ENCODE assay signal across 1 cellular context in the genomic region with DNA sequence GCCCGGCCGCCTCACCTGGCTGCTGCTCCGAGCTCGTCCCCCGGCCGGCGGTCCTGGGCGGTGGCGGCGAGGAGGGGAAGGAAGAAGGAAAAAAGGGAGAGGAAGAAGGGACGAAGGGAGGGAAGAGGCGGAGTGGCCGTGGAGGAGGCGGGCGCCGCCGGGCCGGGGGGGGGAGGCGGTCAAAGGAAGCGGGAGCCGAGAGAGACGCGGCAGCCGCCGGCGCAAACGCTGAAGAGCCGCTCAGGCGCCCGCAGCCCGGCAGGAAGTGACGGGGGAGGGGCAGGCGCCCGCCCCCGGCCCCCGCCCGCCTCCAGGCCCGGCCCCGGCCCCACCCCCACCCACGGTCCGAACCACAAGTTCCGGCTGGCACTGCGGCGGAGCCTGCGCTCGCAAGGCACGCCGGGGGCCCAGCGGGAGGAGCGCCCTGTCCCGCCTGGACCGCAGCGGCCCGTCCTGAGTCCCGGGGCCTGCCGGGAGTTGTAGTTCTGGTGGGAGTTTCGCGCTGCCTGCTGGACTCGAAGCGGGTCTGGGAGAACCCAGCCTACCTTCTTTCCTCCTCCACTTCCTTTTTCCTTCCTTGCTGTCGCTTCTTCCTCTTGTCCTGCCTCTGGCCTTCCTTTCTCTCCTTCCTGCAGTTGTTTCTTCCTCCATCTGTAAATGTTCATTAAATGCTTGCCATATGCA.
TF ChIP-seq lines count a peak whose summit lies in the region.

A gene with protein sequence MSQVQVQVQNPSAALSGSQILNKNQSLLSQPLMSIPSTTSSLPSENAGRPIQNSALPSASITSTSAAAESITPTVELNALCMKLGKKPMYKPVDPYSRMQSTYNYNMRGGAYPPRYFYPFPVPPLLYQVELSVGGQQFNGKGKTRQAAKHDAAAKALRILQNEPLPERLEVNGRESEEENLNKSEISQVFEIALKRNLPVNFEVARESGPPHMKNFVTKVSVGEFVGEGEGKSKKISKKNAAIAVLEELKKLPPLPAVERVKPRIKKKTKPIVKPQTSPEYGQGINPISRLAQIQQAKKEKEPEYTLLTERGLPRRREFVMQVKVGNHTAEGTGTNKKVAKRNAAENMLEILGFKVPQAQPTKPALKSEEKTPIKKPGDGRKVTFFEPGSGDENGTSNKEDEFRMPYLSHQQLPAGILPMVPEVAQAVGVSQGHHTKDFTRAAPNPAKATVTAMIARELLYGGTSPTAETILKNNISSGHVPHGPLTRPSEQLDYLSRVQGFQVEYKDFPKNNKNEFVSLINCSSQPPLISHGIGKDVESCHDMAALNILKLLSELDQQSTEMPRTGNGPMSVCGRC (minus strand): TSS at position 234 of the 684 bp plus-strand sequence. CDS start 22,133 bp downstream, outside the sequence.

TF ChIP-seq in K562, 482 proteins besides CTCF, POLR2A, EP300 and RAD21 (continued from another document and continues in another):
- TF ChIP-seq RBBP5 (IDR thresholded peaks at IDR 0.05; ENCODE audit: borderline replicate concordance, insufficient read depth, low read length, poor library complexity, severe bottlenecking) (peak; percentile 51), CREM (IDR thresholded peaks at IDR 0.05; ENCODE audit: low read depth) (peak; percentile 88), RBFOX2 (IDR thresholded peaks at IDR 0.05; ENCODE audit: low read depth, low read length) (peak; percentile 84), SUPT5H (IDR thresholded peaks at IDR 0.05) (peak; percentile 82), ZNF766 (CRISPR knock-in tag; conservative IDR thresholded peaks at IDR 0.05) (peak; percentile 83), LCOR (CRISPR knock-in tag; IDR thresholded peaks at IDR 0.05) (no peak), PHTF2 (CRISPR knock-in tag; IDR thresholded peaks at IDR 0.05) (no peak), HDAC2 (IDR thresholded peaks at IDR 0.05) (0 out of 2 replicates have a peak, but pooled peaks have one; percentile 23), HDAC1 (IDR thresholded peaks at IDR 0.05) (peak in 1 of 2 experiments; percentile 38; a peak in 1 of 4 replicates), ZNF175 (CRISPR knock-in tag; IDR thresholded peaks at IDR 0.05; ENCODE audit: low read depth) (peak; percentile 90; the same call in 1 of the 2 replicates), TAF9B (IDR thresholded peaks at IDR 0.05; ENCODE audit: partially characterized antibody) (peak; percentile 57), ELF4 (CRISPR knock-in tag; IDR thresholded peaks at IDR 0.05) (0 out of 2 replicates have a peak, but pooled peaks have one; percentile 57), FOSL1 (tag; conservative IDR thresholded peaks at IDR 0.05) (0 out of 2 replicates have a peak, but pooled peaks have one; percentile 31), PHF20 (IDR thresholded peaks at IDR 0.05; ENCODE audit: partially characterized antibody) (peak; percentile 25), MTA3 (IDR thresholded peaks at IDR 0.05; ENCODE audit: borderline replicate concordance) (peak; percentile 46; the same call in 1 of the 2 replicates), CBX3 (IDR thresholded peaks at IDR 0.05; ENCODE audit: borderline replicate concordance in 1 of 2, low read length in 2 of 2) (peak in 1 of 2 experiments; percentile 74; a peak in 1 of 3 replicates), SRF (CRISPR knock-in tag; IDR thresholded peaks at IDR 0.05) (0 out of 4 replicates have a peak, but pooled peaks of 1 of the 2 experiments have one; percentile 25), RB1 (IDR thresholded peaks at IDR 0.05; ENCODE audit: low read depth) (peak; percentile 81; the same call in 1 of the 2 replicates), SMAD4 (CRISPR knock-in tag; conservative IDR thresholded peaks at IDR 0.05) (peak; percentile 38; the same call in 1 of the 2 replicates), KDM4B (IDR thresholded peaks at IDR 0.05; ENCODE audit: borderline replicate concordance in 2 of 2, low read depth in 1 of 2) (peak in 1 of 2 experiments; percentile 87; a peak in 1 of 4 replicates), ZNF165 (CRISPR knock-in tag; IDR thresholded peaks at IDR 0.05; ENCODE audit: borderline replicate concordance) (no peak), ARNT (IDR thresholded peaks at IDR 0.05) (peak in 1 of 2 experiments; percentile 60; a peak in 2 of 4 replicates), POLR2AphosphoS5 (IDR thresholded peaks at IDR 0.05; ENCODE audit: control insufficient read depth, insufficient read depth, low read depth, low read length) (peak; percentile 75), NFATC3 (IDR thresholded peaks at IDR 0.05) (peak; percentile 59; the same call in 1 of the 2 replicates), ARHGAP35 (IDR thresholded peaks at IDR 0.05; ENCODE audit: partially characterized antibody) (no peak), CREB1 (IDR thresholded peaks at IDR 0.05) (peak; percentile 67), CREB1 (CRISPR knock-in tag; IDR thresholded peaks at IDR 0.05) (peak; percentile 46), ZNF561 (CRISPR knock-in tag; conservative IDR thresholded peaks at IDR 0.05) (no peak), ZNF143 (CRISPR knock-in tag; IDR thresholded peaks at IDR 0.05) (peak; percentile 91), ESRRA (IDR thresholded peaks at IDR 0.05; ENCODE audit: borderline replicate concordance, low read depth) (peak; percentile 72; the same call in 1 of the 2 replicates), TBP (optimal IDR thresholded peaks at IDR 0.05; ENCODE audit: low read depth, low read length) (peak; percentile 79), SIN3A (IDR thresholded peaks at IDR 0.05; ENCODE audit: borderline replicate concordance in 2 of 2, control insufficient read depth in 1 of 2, low read depth in 2 of 2, low read length in 2 of 2) (peak in 1 of 2 experiments; percentile 60; a peak in 1 of 4 replicates)
- TF ChIP-seq, protein P1, sequence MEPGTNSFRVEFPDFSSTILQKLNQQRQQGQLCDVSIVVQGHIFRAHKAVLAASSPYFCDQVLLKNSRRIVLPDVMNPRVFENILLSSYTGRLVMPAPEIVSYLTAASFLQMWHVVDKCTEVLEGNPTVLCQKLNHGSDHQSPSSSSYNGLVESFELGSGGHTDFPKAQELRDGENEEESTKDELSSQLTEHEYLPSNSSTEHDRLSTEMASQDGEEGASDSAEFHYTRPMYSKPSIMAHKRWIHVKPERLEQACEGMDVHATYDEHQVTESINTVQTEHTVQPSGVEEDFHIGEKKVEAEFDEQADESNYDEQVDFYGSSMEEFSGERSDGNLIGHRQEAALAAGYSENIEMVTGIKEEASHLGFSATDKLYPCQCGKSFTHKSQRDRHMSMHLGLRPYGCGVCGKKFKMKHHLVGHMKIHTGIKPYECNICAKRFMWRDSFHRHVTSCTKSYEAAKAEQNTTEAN (CRISPR knock-in tag; IDR thresholded peaks at IDR 0.05), result no peak
- TF ChIP-seq, protein P2, sequence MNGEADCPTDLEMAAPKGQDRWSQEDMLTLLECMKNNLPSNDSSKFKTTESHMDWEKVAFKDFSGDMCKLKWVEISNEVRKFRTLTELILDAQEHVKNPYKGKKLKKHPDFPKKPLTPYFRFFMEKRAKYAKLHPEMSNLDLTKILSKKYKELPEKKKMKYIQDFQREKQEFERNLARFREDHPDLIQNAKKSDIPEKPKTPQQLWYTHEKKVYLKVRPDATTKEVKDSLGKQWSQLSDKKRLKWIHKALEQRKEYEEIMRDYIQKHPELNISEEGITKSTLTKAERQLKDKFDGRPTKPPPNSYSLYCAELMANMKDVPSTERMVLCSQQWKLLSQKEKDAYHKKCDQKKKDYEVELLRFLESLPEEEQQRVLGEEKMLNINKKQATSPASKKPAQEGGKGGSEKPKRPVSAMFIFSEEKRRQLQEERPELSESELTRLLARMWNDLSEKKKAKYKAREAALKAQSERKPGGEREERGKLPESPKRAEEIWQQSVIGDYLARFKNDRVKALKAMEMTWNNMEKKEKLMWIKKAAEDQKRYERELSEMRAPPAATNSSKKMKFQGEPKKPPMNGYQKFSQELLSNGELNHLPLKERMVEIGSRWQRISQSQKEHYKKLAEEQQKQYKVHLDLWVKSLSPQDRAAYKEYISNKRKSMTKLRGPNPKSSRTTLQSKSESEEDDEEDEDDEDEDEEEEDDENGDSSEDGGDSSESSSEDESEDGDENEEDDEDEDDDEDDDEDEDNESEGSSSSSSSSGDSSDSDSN (IDR thresholded peaks at IDR 0.05; ENCODE audit: borderline replicate concordance in 1 of 2, low read depth in 2 of 2, low read length in 2 of 2), result peak in 1 of 2 experiments; percentile 42; a peak in 2 of 4 replicates
- TF ChIP-seq, protein P3, sequence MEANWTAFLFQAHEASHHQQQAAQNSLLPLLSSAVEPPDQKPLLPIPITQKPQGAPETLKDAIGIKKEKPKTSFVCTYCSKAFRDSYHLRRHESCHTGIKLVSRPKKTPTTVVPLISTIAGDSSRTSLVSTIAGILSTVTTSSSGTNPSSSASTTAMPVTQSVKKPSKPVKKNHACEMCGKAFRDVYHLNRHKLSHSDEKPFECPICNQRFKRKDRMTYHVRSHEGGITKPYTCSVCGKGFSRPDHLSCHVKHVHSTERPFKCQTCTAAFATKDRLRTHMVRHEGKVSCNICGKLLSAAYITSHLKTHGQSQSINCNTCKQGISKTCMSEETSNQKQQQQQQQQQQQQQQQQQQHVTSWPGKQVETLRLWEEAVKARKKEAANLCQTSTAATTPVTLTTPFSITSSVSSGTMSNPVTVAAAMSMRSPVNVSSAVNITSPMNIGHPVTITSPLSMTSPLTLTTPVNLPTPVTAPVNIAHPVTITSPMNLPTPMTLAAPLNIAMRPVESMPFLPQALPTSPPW (CRISPR knock-in tag; IDR thresholded peaks at IDR 0.05), result peak; percentile 98
- TF ChIP-seq, protein P4, sequence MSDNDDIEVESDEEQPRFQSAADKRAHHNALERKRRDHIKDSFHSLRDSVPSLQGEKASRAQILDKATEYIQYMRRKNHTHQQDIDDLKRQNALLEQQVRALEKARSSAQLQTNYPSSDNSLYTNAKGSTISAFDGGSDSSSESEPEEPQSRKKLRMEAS (CRISPR knock-in tag; IDR thresholded peaks at IDR 0.05), result no peak
- TF ChIP-seq, protein P5, sequence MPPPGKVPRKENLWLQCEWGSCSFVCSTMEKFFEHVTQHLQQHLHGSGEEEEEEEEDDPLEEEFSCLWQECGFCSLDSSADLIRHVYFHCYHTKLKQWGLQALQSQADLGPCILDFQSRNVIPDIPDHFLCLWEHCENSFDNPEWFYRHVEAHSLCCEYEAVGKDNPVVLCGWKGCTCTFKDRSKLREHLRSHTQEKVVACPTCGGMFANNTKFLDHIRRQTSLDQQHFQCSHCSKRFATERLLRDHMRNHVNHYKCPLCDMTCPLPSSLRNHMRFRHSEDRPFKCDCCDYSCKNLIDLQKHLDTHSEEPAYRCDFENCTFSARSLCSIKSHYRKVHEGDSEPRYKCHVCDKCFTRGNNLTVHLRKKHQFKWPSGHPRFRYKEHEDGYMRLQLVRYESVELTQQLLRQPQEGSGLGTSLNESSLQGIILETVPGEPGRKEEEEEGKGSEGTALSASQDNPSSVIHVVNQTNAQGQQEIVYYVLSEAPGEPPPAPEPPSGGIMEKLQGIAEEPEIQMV (tag; conservative IDR thresholded peaks at IDR 0.05; ENCODE audit: low read depth), result peak; percentile 49; the same call in 1 of the 2 replicates
- TF ChIP-seq, protein P6, sequence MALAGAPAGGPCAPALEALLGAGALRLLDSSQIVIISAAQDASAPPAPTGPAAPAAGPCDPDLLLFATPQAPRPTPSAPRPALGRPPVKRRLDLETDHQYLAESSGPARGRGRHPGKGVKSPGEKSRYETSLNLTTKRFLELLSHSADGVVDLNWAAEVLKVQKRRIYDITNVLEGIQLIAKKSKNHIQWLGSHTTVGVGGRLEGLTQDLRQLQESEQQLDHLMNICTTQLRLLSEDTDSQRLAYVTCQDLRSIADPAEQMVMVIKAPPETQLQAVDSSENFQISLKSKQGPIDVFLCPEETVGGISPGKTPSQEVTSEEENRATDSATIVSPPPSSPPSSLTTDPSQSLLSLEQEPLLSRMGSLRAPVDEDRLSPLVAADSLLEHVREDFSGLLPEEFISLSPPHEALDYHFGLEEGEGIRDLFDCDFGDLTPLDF (CRISPR knock-in tag; IDR thresholded peaks at IDR 0.05), result no peak
- TF ChIP-seq, protein P7, sequence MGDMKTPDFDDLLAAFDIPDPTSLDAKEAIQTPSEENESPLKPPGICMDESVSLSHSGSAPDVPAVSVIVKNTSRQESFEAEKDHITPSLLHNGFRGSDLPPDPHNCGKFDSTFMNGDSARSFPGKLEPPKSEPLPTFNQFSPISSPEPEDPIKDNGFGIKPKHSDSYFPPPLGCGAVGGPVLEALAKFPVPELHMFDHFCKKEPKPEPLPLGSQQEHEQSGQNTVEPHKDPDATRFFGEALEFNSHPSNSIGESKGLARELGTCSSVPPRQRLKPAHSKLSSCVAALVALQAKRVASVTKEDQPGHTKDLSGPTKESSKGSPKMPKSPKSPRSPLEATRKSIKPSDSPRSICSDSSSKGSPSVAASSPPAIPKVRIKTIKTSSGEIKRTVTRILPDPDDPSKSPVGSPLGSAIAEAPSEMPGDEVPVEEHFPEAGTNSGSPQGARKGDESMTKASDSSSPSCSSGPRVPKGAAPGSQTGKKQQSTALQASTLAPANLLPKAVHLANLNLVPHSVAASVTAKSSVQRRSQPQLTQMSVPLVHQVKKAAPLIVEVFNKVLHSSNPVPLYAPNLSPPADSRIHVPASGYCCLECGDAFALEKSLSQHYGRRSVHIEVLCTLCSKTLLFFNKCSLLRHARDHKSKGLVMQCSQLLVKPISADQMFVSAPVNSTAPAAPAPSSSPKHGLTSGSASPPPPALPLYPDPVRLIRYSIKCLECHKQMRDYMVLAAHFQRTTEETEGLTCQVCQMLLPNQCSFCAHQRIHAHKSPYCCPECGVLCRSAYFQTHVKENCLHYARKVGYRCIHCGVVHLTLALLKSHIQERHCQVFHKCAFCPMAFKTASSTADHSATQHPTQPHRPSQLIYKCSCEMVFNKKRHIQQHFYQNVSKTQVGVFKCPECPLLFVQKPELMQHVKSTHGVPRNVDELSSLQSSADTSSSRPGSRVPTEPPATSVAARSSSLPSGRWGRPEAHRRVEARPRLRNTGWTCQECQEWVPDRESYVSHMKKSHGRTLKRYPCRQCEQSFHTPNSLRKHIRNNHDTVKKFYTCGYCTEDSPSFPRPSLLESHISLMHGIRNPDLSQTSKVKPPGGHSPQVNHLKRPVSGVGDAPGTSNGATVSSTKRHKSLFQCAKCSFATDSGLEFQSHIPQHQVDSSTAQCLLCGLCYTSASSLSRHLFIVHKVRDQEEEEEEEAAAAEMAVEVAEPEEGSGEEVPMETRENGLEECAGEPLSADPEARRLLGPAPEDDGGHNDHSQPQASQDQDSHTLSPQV (IDR thresholded peaks at IDR 0.05), result peak; percentile 59; the same call in 1 of the 2 replicates
- TF ChIP-seq, protein P8, sequence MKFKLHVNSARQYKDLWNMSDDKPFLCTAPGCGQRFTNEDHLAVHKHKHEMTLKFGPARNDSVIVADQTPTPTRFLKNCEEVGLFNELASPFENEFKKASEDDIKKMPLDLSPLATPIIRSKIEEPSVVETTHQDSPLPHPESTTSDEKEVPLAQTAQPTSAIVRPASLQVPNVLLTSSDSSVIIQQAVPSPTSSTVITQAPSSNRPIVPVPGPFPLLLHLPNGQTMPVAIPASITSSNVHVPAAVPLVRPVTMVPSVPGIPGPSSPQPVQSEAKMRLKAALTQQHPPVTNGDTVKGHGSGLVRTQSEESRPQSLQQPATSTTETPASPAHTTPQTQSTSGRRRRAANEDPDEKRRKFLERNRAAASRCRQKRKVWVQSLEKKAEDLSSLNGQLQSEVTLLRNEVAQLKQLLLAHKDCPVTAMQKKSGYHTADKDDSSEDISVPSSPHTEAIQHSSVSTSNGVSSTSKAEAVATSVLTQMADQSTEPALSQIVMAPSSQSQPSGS (CRISPR knock-in tag; IDR thresholded peaks at IDR 0.05), result no peak
- TF ChIP-seq, protein P9, sequence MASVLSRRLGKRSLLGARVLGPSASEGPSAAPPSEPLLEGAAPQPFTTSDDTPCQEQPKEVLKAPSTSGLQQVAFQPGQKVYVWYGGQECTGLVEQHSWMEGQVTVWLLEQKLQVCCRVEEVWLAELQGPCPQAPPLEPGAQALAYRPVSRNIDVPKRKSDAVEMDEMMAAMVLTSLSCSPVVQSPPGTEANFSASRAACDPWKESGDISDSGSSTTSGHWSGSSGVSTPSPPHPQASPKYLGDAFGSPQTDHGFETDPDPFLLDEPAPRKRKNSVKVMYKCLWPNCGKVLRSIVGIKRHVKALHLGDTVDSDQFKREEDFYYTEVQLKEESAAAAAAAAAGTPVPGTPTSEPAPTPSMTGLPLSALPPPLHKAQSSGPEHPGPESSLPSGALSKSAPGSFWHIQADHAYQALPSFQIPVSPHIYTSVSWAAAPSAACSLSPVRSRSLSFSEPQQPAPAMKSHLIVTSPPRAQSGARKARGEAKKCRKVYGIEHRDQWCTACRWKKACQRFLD (CRISPR knock-in tag; IDR thresholded peaks at IDR 0.05), result peak; percentile 86
